21 cellular contexts compared by ENCODE assay signal in genomic region chr1:78387872-78388271, GRCh38.
"Had no signal": no experiment of that assay in that cellular context is flagged by ENCODE, and none has a peak within 500 bp of the region (broad histone marks: within the 10 kb centered on the region; RNA-seq: fewer than 3 reads in every experiment).

No MANE protein-coding gene starts in this region.

- H3K9me3 ChIP-seq: esophagus squamous epithelium, transverse colon, vagina had no signal

- H3K27ac Mint-ChIP-seq: activated CD4-positive, alpha-beta T cell treated with anti-CD3 and anti-CD28 coated beads, Interleukin-2, amount 10 ng/mL, durations not matched to agents 24 days and 14 days; activated CD8-positive, alpha-beta T cell treated with anti-CD3 and anti-CD28 coated beads for 36 hours; activated naive CD4-positive, alpha-beta T cell treated with anti-CD3 and anti-CD28 coated beads, Interleukin-2, amount 10 ng/mL, durations not matched to agents 7 days and 5 days; activated naive CD8-positive, alpha-beta T cell treated with anti-CD3 and anti-CD28 coated beads, Interleukin-2, amount 50 U/mL, for 24 hours; activated T-helper 2 cell treated with anti-CD3 and anti-CD28 coated beads, Interferon-gamma antibody, Interleukin-2, Interleukin-4, amounts not matched to agents 10 μg/mL and 5 μg/mL and 100 μg/mL, durations not matched to agents 14 hours and 24 hours and 36 hours; effector memory CD8-positive, alpha-beta T cell; naive thymus-derived CD4-positive, alpha-beta T cell; stimulated activated naive CD8-positive, alpha-beta T cell treated with anti-CD3 and anti-CD28 coated beads, Interleukin-15, Interleukin-2, amounts not matched to agents 100 ng/mL and 50 ng/mL, for 24 hours; T-cell had no signal

- H3K4me1 ChIP-seq: esophagus squamous epithelium, transverse colon, vagina had no signal

- H3K4me1 Mint-ChIP-seq: activated CD4-positive, alpha-beta T cell treated with anti-CD3 and anti-CD28 coated beads, Interleukin-2, amount 10 ng/mL, durations not matched to agents 24 days and 14 days; activated naive CD4-positive, alpha-beta T cell treated with anti-CD3 and anti-CD28 coated beads, Interleukin-2, amount 10 ng/mL, durations not matched to agents 7 days and 5 days; activated naive CD8-positive, alpha-beta T cell treated with anti-CD3 and anti-CD28 coated beads, Interleukin-2, amount 50 U/mL, for 24 hours; naive thymus-derived CD4-positive, alpha-beta T cell; T-cell had no signal

- H3K4me3 Mint-ChIP-seq: activated CD4-positive, alpha-beta T cell treated with anti-CD3 and anti-CD28 coated beads, Interleukin-2, amount 10 ng/mL, durations not matched to agents 24 days and 14 days; activated CD8-positive, alpha-beta T cell treated with anti-CD3 and anti-CD28 coated beads for 36 hours; activated naive CD4-positive, alpha-beta T cell treated with anti-CD3 and anti-CD28 coated beads, Interleukin-2, amount 10 ng/mL, durations not matched to agents 7 days and 5 days; activated naive CD8-positive, alpha-beta T cell treated with anti-CD3 and anti-CD28 coated beads, Interleukin-2, amount 50 U/mL, for 24 hours; effector memory CD8-positive, alpha-beta T cell; naive thymus-derived CD4-positive, alpha-beta T cell; stimulated activated naive CD8-positive, alpha-beta T cell treated with anti-CD3 and anti-CD28 coated beads, Interleukin-15, Interleukin-2, amounts not matched to agents 100 ng/mL and 50 ng/mL, for 24 hours; T-cell had no signal

- H3K36me3 Mint-ChIP-seq: activated naive CD4-positive, alpha-beta T cell treated with anti-CD3 and anti-CD28 coated beads, Interleukin-2, amount 10 ng/mL, durations not matched to agents 7 days and 5 days; naive thymus-derived CD4-positive, alpha-beta T cell; T-cell had no signal

- DNase-seq: activated CD4-positive, alpha-beta T cell treated with anti-CD3 and anti-CD28 coated beads, Interleukin-2, amount 10 ng/mL, durations not matched to agents 24 days and 14 days; activated CD4-positive, CD25-positive, alpha-beta regulatory T cell; activated CD8-positive, alpha-beta T cell treated with anti-CD3 and anti-CD28 coated beads for 36 hours; activated naive CD4-positive, alpha-beta T cell treated with anti-CD3 and anti-CD28 coated beads, Interleukin-2, amount 10 ng/mL, durations not matched to agents 7 days and 5 days; activated naive CD8-positive, alpha-beta T cell treated with anti-CD3 and anti-CD28 coated beads, Interleukin-2, amount 50 U/mL, for 24 hours; activated T-cell treated with anti-CD3 and anti-CD28 coated beads, Interleukin-2, amount 50 U/mL, for 1 hour; effector memory CD8-positive, alpha-beta T cell; esophagus squamous epithelium; heart left ventricle; mesendoderm; naive thymus-derived CD4-positive, alpha-beta T cell; posterior cingulate gyrus; retina; stimulated activated CD4-positive, alpha-beta T cell treated with anti-CD3 and anti-CD28 coated beads, Interleukin-2, amount 100 ng/mL, for 24 hours; T-cell; transverse colon had no signal

- H3K4me3 ChIP-seq: cardiac muscle cell, esophagus squamous epithelium, heart left ventricle, SK-N-MC, transverse colon, vagina had no signal

- H3K36me3 ChIP-seq: cardiac muscle cell, esophagus squamous epithelium, heart left ventricle, transverse colon, vagina had no signal

- ATAC-seq: activated CD8-positive, alpha-beta T cell treated with anti-CD3 and anti-CD28 coated beads for 36 hours; activated naive CD8-positive, alpha-beta T cell treated with anti-CD3 and anti-CD28 coated beads, Interleukin-2, amount 50 U/mL, for 24 hours; effector memory CD8-positive, alpha-beta T cell; naive thymus-derived CD4-positive, alpha-beta T cell; T-cell had no signal

- H3K9me3 Mint-ChIP-seq: activated CD8-positive, alpha-beta T cell treated with anti-CD3 and anti-CD28 coated beads for 36 hours; activated naive CD4-positive, alpha-beta T cell treated with anti-CD3 and anti-CD28 coated beads, Interleukin-2, amount 10 ng/mL, durations not matched to agents 7 days and 5 days; activated T-helper 2 cell treated with anti-CD3 and anti-CD28 coated beads, Interferon-gamma antibody, Interleukin-2, Interleukin-4, amounts not matched to agents 10 μg/mL and 5 μg/mL and 100 μg/mL, durations not matched to agents 14 hours and 24 hours and 36 hours; effector memory CD8-positive, alpha-beta T cell had no signal

- H3K27ac ChIP-seq: cardiac muscle cell, esophagus squamous epithelium, SK-N-MC, transverse colon, vagina had no signal

- H3K27me3 ChIP-seq: cardiac muscle cell, esophagus squamous epithelium, heart left ventricle, transverse colon, vagina had no signal
